In the genomic region with DNA sequence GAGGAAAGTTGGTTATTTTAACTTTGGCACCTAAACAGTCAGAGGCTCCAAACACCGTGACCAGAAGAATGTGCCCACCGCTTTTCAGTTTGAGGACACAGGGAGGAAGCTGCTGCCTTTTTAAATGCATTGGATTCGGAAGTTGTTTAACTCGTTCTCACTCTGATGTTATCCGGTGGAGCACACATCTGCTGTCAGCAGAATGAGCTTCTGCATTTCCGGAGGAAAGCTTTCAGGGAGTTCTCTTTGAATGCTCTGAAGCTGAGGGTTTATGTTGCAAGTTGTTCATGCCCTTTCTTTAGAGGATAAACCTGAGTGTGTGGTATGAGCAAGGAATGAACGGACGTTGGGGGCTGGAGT, we compare ENCODE assay signal across 9 cellular contexts.
A peak's percentile ranks its signal among the peaks of the same experiment; 100 is the strongest.
DNase-seq lines count a peak whose midpoint lies in the region; ATAC-seq, FAIRE-seq and TF ChIP-seq lines count a peak whose summit lies in the region.
"Had no signal": no experiment of that assay in that cellular context is flagged by ENCODE, and none has a peak within 500 bp of the region (broad histone marks: within the 10 kb centered on the region; RNA-seq: fewer than 3 reads in every experiment).

No MANE protein-coding gene starts in this region.

- H3K27ac ChIP-seq in astrocyte (ENCODE audit: low read depth, low read length) = no peak overlapping the region
- H3K27ac ChIP-seq in substantia nigra (ENCODE audit: low read depth, low read length, poor library complexity, severe bottlenecking) = peak overlapping the region; percentile 98

- TF ChIP-seq CTCF in astrocyte (IDR thresholded peaks at IDR 0.05; ENCODE audit: insufficient read depth, low read depth, low read length) = no peak

- no peaks in the 10 kb centered on the region for H4K20me1 ChIP-seq in astrocyte (ENCODE audit: insufficient read depth, low read length)

- peak overlapping the region; percentile 13 for H3K27ac Mint-ChIP-seq in astrocyte (ENCODE audit: unreplicated experiment)

- no peaks in the 10 kb centered on the region for H3K9me3 ChIP-seq in astrocyte (ENCODE audit: insufficient read depth, low read depth, low read length)

- H3K4me3 Mint-ChIP-seq in astrocyte (ENCODE audit: unreplicated experiment) = peak overlapping the region; percentile 11

- FAIRE-seq in astrocyte (lab: Jason Lieb, UNC) = peak; percentile 32
- FAIRE-seq: islet of Langerhans had no signal

- peak overlapping the region; percentile 49 for H3K9ac ChIP-seq in astrocyte (ENCODE audit: low read length)

- H3K4me1 Mint-ChIP-seq in astrocyte (ENCODE audit: low read depth, unreplicated experiment) = peaks cover 51% of the 10 kb centered on the region

- no peaks in the 10 kb centered on the region for H3K36me3 ChIP-seq in astrocyte (ENCODE audit: insufficient read depth, low read length)

- peak overlapping the region; percentile 48 for H3K4me3 ChIP-seq in astrocyte (ENCODE audit: insufficient read depth, low read depth, low read length)

- H3K4me1 ChIP-seq in astrocyte (ENCODE audit: insufficient read depth, low read length) = peaks cover 24% of the 10 kb centered on the region

- H3K27me3 Mint-ChIP-seq in astrocyte (ENCODE audit: low read depth, unreplicated experiment) = peaks cover 12% of the 10 kb centered on the region

- H2AFZ ChIP-seq in astrocyte (ENCODE audit: low read depth, low read length) = peak overlapping the region; percentile 74

- peaks cover 6% of the 10 kb centered on the region for H3K27me3 ChIP-seq in astrocyte (ENCODE audit: insufficient read depth, low read length)

- POLR2A ChIA-PET in HEK293T (lab: Yijun Ruan, JAX) = no interaction called here

- CTCF ChIA-PET in HEK293T (lab: Yijun Ruan, JAX) = no interaction called here

- H3K4me2 ChIP-seq in astrocyte (ENCODE audit: low read length) = peak overlapping the region; percentile 82

- no peaks in the 10 kb centered on the region for H3K9me3 Mint-ChIP-seq in astrocyte (ENCODE audit: unreplicated experiment)

- H3K36me3 Mint-ChIP-seq in astrocyte (ENCODE audit: low read depth, unreplicated experiment) = no peaks in the 10 kb centered on the region

- peak; percentile 50 for ATAC-seq in HG03457 (IDR thresholded peaks at IDR 0.05; ENCODE audit: unreplicated experiment)

- DNase-seq in DMS153 (lab: John Stamatoyannopoulos, UW) (peak; percentile 44), astrocyte (ENCODE audit: low read depth) (no peak), kidney glomerular epithelial cell (lab: John Stamatoyannopoulos, UW) (peak; percentile 9), substantia nigra (lab: John Stamatoyannopoulos, UW) (peak in 3 of 49 donors; percentile 70 to 83 (median 77)), HuH-7.5 (ENCODE audit: low spot score) (no peak), HEK293T (ENCODE audit: extremely low spot score) (no peak)
- no peak for DNase-seq in activated CD4-positive, alpha-beta T cell treated with anti-CD3 and anti-CD28 coated beads for 1 hour

- H3K79me2 ChIP-seq in astrocyte (ENCODE audit: insufficient read depth, low read length) = no peaks in the 10 kb centered on the region

TF ChIP-seq in HEK293T, 16 proteins besides CTCF, POLR2A, EP300 and RAD21:
- TF ChIP-seq PKNOX1 (IDR thresholded peaks at IDR 0.05) = no peak
- TF ChIP-seq CTBP1 (IDR thresholded peaks at IDR 0.05; ENCODE audit: borderline replicate concordance) = no peak
- TF ChIP-seq ARNT (IDR thresholded peaks at IDR 0.05) = no peak
- no peak for TF ChIP-seq TARDBP (IDR thresholded peaks at IDR 0.05)
- TF ChIP-seq ZNF384 (IDR thresholded peaks at IDR 0.05) = no peak
- no peak for TF ChIP-seq FOXK2 (IDR thresholded peaks at IDR 0.05)
- TF ChIP-seq NFRKB (IDR thresholded peaks at IDR 0.05) = no peak
- TF ChIP-seq FOXM1 (IDR thresholded peaks at IDR 0.05; ENCODE audit: borderline replicate concordance) = no peak
- TF ChIP-seq FOXA1 (IDR thresholded peaks at IDR 0.05) = no peak
- TF ChIP-seq HDGF (IDR thresholded peaks at IDR 0.05; ENCODE audit: borderline replicate concordance) = no peak
- TF ChIP-seq SP1 (IDR thresholded peaks at IDR 0.05) = no peak
- no peak for TF ChIP-seq ELF4 (IDR thresholded peaks at IDR 0.05)
- TF ChIP-seq BHLHE40 (IDR thresholded peaks at IDR 0.05; ENCODE audit: borderline replicate concordance) = no peak
- TF ChIP-seq LEF1 (IDR thresholded peaks at IDR 0.05; ENCODE audit: borderline replicate concordance) = no peak
- no peak for TF ChIP-seq SUZ12 (IDR thresholded peaks at IDR 0.05)

Comparison
In these comparisons a context has a peak if more than half of its experiments do, and no peak if none do; other contexts are left out.
1. DNase-seq: peak in DMS153 (single experiment) and kidney glomerular epithelial cell (single experiment); none in astrocyte (single experiment), HuH-7.5 (single experiment), activated CD4-positive, alpha-beta T cell treated with anti-CD3 and anti-CD28 coated beads for 1 hour (single experiment) and HEK293T (single experiment).